2 cellular contexts compared by ENCODE assay signal in the genomic region with DNA sequence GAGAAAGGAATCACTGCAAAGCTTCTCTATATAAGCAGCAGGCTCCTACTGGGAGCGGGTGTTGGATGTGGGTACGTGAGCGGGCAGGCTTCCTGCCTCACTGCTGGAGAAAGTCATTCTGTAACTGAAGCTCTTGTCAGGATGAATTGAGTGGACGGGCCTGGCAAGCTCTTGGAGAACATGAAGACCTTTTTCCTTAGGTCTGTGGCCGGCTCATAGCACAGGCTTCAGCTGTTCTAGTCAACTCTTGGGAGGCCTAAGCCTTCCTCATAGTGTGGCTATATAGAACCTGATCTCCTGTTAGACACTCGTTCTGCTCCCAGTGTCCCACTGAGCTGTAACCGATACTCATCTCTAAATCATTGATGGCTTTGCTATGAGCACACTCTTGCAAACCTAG.
TF ChIP-seq lines count a peak whose summit lies in the region.

No MANE protein-coding gene starts in this region.

TF ChIP-seq in HepG2, 621 proteins besides CTCF, POLR2A, EP300 and RAD21:
- no peak for TF ChIP-seq HNRNPH1 (optimal IDR thresholded peaks at IDR 0.05; ENCODE audit: low read depth, low read length)
- TF ChIP-seq, protein P1, sequence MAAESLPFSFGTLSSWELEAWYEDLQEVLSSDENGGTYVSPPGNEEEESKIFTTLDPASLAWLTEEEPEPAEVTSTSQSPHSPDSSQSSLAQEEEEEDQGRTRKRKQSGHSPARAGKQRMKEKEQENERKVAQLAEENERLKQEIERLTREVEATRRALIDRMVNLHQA (CRISPR knock-in tag; IDR thresholded peaks at IDR 0.05) = no peak
- no peak for TF ChIP-seq SYNCRIP (IDR thresholded peaks at IDR 0.05; ENCODE audit: insufficient read depth, low read depth, low read length)
- no peak for TF ChIP-seq NFIB (CRISPR knock-in tag; IDR thresholded peaks at IDR 0.05; ENCODE audit: borderline replicate concordance)
- TF ChIP-seq PCBP1 (IDR thresholded peaks at IDR 0.05; ENCODE audit: borderline replicate concordance, low read depth, low read length) = no peak
- TF ChIP-seq, protein P2, sequence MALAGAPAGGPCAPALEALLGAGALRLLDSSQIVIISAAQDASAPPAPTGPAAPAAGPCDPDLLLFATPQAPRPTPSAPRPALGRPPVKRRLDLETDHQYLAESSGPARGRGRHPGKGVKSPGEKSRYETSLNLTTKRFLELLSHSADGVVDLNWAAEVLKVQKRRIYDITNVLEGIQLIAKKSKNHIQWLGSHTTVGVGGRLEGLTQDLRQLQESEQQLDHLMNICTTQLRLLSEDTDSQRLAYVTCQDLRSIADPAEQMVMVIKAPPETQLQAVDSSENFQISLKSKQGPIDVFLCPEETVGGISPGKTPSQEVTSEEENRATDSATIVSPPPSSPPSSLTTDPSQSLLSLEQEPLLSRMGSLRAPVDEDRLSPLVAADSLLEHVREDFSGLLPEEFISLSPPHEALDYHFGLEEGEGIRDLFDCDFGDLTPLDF (CRISPR knock-in tag; IDR thresholded peaks at IDR 0.05) = no peak

TF ChIP-seq in H1, 55 proteins besides CTCF, POLR2A, EP300 and RAD21:
- TF ChIP-seq SIN3A (conservative IDR thresholded peaks at IDR 0.05 in 1 of 2, IDR thresholded peaks at IDR 0.05 in 1 of 2; ENCODE audit: low read depth in 1 of 2, low read length in 2 of 2) (no peak), ZNF274 (IDR thresholded peaks at IDR 0.05; ENCODE audit: borderline replicate concordance, extremely low read depth, low read length) (no peak), GTF2F1 (IDR thresholded peaks at IDR 0.05; ENCODE audit: borderline replicate concordance, low read depth, low read length) (no peak)
